21 cellular contexts compared by ENCODE assay signal in genomic region chr6:129515004-129515403, GRCh38.
"Had no signal": no experiment of that assay in that cellular context is flagged by ENCODE, and none has a peak within 500 bp of the region (broad histone marks: within the 10 kb centered on the region; RNA-seq: fewer than 3 reads in every experiment).

No MANE protein-coding gene starts in this region.

- H3K9me2 ChIP-seq: SK-N-SH had no signal

- H3K9me3 ChIP-seq: SK-N-SH had no signal

- H3K4me2 ChIP-seq: SK-N-SH had no signal

- ATAC-seq: Panc1, PC-3, T-cell had no signal

- DNase-seq: KBM-7, NCI-H1092, NCI-H1436 treated with DMSO at 0.1 percent for 48 hours, NCI-H1694, NCI-H187 treated with DMSO at 0.1 percent for 48 hours, NCI-H2029 treated with DMSO at 0.1 percent for 48 hours, NCI-H2171, NCI-H226, NCI-H446, NCI-H510A, NCI-H524 treated with DMSO at 0.1 percent for 48 hours, NCI-H69, NCI-H774, PC-3, SHP77, SK-N-SH, SW 1271, T-cell had no signal

- H3K27ac ChIP-seq: HL-60, RWPE1 had no signal
